Comparison of ENCODE assay signal across 8 cellular contexts in the genomic region with DNA sequence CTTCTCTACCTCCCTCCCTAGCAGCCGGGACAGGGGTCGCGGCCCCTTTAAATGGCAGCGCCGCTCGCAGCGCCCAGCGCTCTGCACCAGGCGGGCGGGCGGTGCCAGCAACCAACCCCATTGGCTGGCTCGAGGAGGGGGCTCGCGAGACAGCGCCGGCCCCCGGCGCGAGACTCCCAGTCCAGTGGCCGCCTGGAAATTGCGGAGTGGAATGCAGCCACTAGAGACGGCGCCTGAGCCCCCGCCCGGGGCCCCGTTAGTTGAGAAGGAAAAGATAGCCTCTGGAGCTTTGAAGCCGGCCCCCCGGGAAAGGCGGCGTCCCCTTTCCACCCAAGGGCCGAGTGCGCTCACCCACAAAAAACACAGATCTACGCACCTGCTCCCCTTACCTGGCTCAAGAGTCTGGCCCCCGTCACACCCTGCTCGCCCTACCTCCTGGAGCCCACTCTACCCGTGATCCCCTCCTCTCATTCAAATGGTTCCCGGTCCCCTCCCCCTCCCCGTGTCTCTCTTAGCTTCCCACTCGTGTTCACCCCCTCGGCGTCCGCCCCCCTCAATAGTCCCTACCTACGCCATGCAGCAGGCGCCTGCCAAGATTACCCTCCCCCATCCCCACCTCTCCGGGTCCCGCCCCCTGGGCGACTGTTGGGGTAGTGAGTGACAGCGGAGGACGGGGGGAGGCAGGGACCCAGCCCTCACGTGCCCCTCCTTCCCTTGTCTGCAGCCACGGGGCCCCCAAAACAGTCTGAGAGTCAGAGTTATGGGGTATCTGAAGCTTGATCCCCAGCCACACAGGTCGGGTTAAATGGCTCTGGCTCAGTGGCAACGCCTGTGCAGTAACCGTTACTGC. TPM values are rescaled to one million over a fixed set of nuclear protein-coding genes. Genes with fewer than 3 reads are reported as not detected.
DNase-seq lines count a peak whose midpoint lies in the region; TF ChIP-seq lines count a peak whose summit lies in the region.

A gene (minus strand): TSS at position 49 of the 850 bp plus-strand sequence. CDS start 885 bp downstream, outside the sequence.

- H3K27me3 ChIP-seq in SJSA1 (replicated peaks) (no peaks in the 10 kb centered on the region), neural progenitor cell (no peaks in the 10 kb centered on the region), stomach (no peaks in the 10 kb centered on the region)

- TF ChIP-seq CTCF in foreskin fibroblast (IDR thresholded peaks at IDR 0.05; ENCODE audit: low read depth, low read length) (no peak), neural progenitor cell (IDR thresholded peaks at IDR 0.05) (no peak), stomach (IDR thresholded peaks at IDR 0.05) (no peak)

- peaks cover 9% of the 10 kb centered on the region for H3F3A ChIP-seq in neural progenitor cell (ENCODE audit: low read depth)

- POLR2A ChIA-PET in HEK293T (lab: Yijun Ruan, JAX) = interaction anchor here (0.6 to 3.1 kb wide), 5 partner anchors 26 to 72 kb away, joined by 3 to 42 read pairs (median 3); a partner anchor contains a TSS

- peaks cover 4% of the 10 kb centered on the region for H3K9me3 Mint-ChIP-seq in neural progenitor cell

- intact Hi-C loops in stomach (cut with DNase I; ENCODE audit: low total_unique reads) = no loop called here

- peaks cover 8% of the 10 kb centered on the region for H3K36me3 Mint-ChIP-seq in neural progenitor cell

- H3K79me2 ChIP-seq in neural progenitor cell (ENCODE audit: low read depth) = peaks cover 37% of the 10 kb centered on the region

- H3K9me3 ChIP-seq in SJSA1 (replicated peaks) = no peaks in the 10 kb centered on the region
- H3K9me3 ChIP-seq in neural progenitor cell (ENCODE audit: low read depth) = no peaks in the 10 kb centered on the region
- H3K9me3 ChIP-seq in stomach = no peaks in the 10 kb centered on the region

- H3K27ac ChIP-seq in SJSA1 (no peak within 1 kb of the TSS), neural progenitor cell (peak within 1 kb of the TSS; percentile 46), stomach (peak within 1 kb of the TSS; percentile 75 to 87 (median 85))

- H3K4me3 Mint-ChIP-seq in neural progenitor cell = peak within 1 kb of the TSS; percentile 96

- peaks cover 17% of the 10 kb centered on the region for H3K4me1 Mint-ChIP-seq in neural progenitor cell

- peak within 1 kb of the TSS; percentile 81 for H3K27ac Mint-ChIP-seq in neural progenitor cell

- peaks cover 5% of the 10 kb centered on the region for H3K27me3 Mint-ChIP-seq in neural progenitor cell (ENCODE audit: insufficient read depth, low read depth)

- no peak within 1 kb of the TSS for H2AFZ ChIP-seq in neural progenitor cell (replicated peaks)

- H3K4me3 ChIP-seq in SJSA1 (peak within 1 kb of the TSS; percentile 74), foreskin fibroblast (ENCODE audit: low read depth in 1 of 2, low read length in 2 of 2) (peak within 1 kb of the TSS; percentile 77 to 79), neural progenitor cell (peak within 1 kb of the TSS; percentile 96), stomach (peak within 1 kb of the TSS; percentile 60 to 77 (median 65))

- DNase-seq in GF-D8 (lab: John Stamatoyannopoulos, UW) = peak; percentile 62
- peak; percentile 91 for DNase-seq in HEK293T (ENCODE audit: extremely low spot score)
- DNase-seq in MV-4-11 (lab: John Stamatoyannopoulos, UW) = peak; percentile 75
- peak; percentile 80 to 84 for DNase-seq in SJSA1 (ENCODE audit: low read depth in 1 of 2, low spot score in 2 of 2)
- peak; percentile 63 for DNase-seq in activated gamma-delta T cell treated with anti-CD3 and anti-CD28 coated beads, Interleukin-2, amount 50 U/mL, for 16 hours (ENCODE audit: low read depth)
- peak; percentile 81 to 93 for DNase-seq in foreskin fibroblast
- DNase-seq in neural progenitor cell (ENCODE audit: low spot score) = peak; percentile 94
- peak; percentile 86 for DNase-seq in stomach

- H3K36me3 ChIP-seq in SJSA1 (no peaks in the 10 kb centered on the region), neural progenitor cell (no peaks in the 10 kb centered on the region), stomach (peaks cover 0 to 17% (median 14%) of the 10 kb centered on the region in 4 donors)

- peaks cover 24% of the 10 kb centered on the region for H3K4me1 ChIP-seq in SJSA1 (replicated peaks)
- no peaks in the 10 kb centered on the region for H3K4me1 ChIP-seq in neural progenitor cell
- H3K4me1 ChIP-seq in stomach = peaks cover 0 to 28% (median 17%) of the 10 kb centered on the region in 4 donors

- peak within 1 kb of the TSS; percentile 70 for H3K9ac ChIP-seq in neural progenitor cell

- CTCF ChIA-PET in HEK293T (lab: Yijun Ruan, JAX) = interaction anchor here (0.6 to 0.8 kb wide), 2 partner anchors 26 to 96 kb away, joined by 3 to 4 read pairs; no protein-coding TSS in a partner anchor

- 0 to 38% (median 4%) methylated on average over 25 to 52 of the region's 54 CpGs for WGBS in stomach, 5 donors

- TF ChIP-seq EP300 in stomach (IDR thresholded peaks at IDR 0.05) = no peak

- peaks cover 16% of the 10 kb centered on the region for H4K20me1 ChIP-seq in neural progenitor cell (ENCODE audit: low read depth)

- H3K4me2 ChIP-seq in neural progenitor cell = peak within 1 kb of the TSS; percentile 81

- no peak for TF ChIP-seq POLR2A in stomach (IDR thresholded peaks at IDR 0.05)

TF ChIP-seq in HEK293T, 16 proteins besides CTCF, POLR2A, EP300 and RAD21:
- no peak for TF ChIP-seq ELF4 (IDR thresholded peaks at IDR 0.05)
- TF ChIP-seq TARDBP (IDR thresholded peaks at IDR 0.05) = peak; percentile 51; the same call in 1 of the 2 replicates
- no peak for TF ChIP-seq SUZ12 (IDR thresholded peaks at IDR 0.05)
- no peak for TF ChIP-seq CTBP1 (IDR thresholded peaks at IDR 0.05; ENCODE audit: borderline replicate concordance)
- TF ChIP-seq, protein P1, sequence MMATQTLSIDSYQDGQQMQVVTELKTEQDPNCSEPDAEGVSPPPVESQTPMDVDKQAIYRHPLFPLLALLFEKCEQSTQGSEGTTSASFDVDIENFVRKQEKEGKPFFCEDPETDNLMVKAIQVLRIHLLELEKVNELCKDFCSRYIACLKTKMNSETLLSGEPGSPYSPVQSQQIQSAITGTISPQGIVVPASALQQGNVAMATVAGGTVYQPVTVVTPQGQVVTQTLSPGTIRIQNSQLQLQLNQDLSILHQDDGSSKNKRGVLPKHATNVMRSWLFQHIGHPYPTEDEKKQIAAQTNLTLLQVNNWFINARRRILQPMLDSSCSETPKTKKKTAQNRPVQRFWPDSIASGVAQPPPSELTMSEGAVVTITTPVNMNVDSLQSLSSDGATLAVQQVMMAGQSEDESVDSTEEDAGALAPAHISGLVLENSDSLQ (IDR thresholded peaks at IDR 0.05) = peak; percentile 93
- no peak for TF ChIP-seq ZNF384 (IDR thresholded peaks at IDR 0.05)
- TF ChIP-seq ARNT (IDR thresholded peaks at IDR 0.05) = no peak
- TF ChIP-seq FOXA1 (IDR thresholded peaks at IDR 0.05) = no peak
- no peak for TF ChIP-seq BHLHE40 (IDR thresholded peaks at IDR 0.05; ENCODE audit: borderline replicate concordance)
- TF ChIP-seq FOXM1 (IDR thresholded peaks at IDR 0.05; ENCODE audit: borderline replicate concordance) = peak; percentile 87

RNA-seq across cellular contexts. Expression of the gene that starts here (rescaled TPM):
- total RNA-seq in SJSA1 (2014; rRNA removed; shearing (Covaris generic)) = 12.2 and 14.6 TPM in 2 replicates
- total RNA-seq in neural progenitor cell (ENCODE audit: low replicate concordance) (50.8 and 85.8 TPM in 2 replicates), stomach (10 to 100 TPM in 4 of 5 donors, 1 to 10 TPM in 1; 4.9 to 53.6 (median 15.2) TPM)
- 1 to 10 TPM; 2.9 to 7.4 (median 4.2) TPM for polyA plus RNA-seq in stomach
